In the genomic region with DNA sequence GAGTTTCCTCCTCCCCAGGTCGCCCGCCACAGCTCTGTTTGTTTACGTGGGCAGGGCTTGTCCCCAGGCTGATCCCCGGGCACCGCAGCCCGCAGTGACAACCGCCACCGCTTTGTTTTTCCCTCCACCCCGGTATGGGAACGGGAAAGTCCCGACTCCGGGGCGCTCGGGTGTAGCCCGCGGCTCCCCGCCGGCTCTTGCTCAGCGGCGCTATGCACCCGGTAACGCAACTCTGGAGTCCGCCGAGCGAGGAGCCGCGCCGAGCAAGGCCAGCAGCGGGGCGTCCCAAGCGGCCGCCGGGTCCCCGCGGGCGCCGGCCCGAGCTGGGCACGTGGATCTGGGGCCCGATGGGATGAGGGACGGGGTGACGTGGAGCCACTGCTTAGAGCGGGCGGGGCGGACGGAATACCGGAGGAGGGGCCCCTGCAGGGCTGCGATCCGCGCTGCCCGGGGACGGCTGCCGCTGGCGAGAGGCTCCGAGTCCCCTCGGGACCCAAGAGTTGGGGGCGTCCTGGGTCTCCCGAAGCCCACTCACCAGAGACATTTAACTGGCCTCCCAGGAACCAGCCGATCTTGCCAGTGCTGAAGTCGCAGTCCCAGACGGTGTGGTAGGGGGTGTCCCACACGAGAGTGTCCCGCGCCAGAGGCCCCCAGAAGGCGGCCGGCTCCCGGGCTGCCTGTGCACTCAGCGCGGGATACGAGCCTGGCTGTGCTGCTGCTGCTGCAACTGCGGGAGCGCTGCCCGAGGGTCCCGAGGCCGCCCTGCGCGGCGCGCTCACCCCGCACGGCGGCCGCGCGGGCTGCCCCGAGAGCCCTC, we compare ENCODE assay signal across 7 cellular contexts. TPM values are rescaled to one million over a fixed set of nuclear protein-coding genes. Genes with fewer than 3 reads are reported as not detected.
DNase-seq lines count a peak whose midpoint lies in the region; ATAC-seq and TF ChIP-seq lines count a peak whose summit lies in the region.

No MANE protein-coding gene starts in this region.

- peak overlapping the region; percentile 63 for H3K4me3 ChIP-seq in lung

- no peaks in the 10 kb centered on the region for H3K9me3 ChIP-seq in lung (ENCODE audit: control insufficient read depth in 2 of 2, insufficient read depth in 1 of 2, low read length in 1 of 2)

- H3K27me3 ChIP-seq in lung (ENCODE audit: control insufficient read depth, insufficient read depth): no peaks in the 10 kb centered on the region

- 0% methylated on average over 82 to 86 of the region's 86 CpGs for WGBS in lung, 2 donors

- no peaks in the 10 kb centered on the region for H3K36me3 ChIP-seq in lung (ENCODE audit: control insufficient read depth in 2 of 2, insufficient read depth in 2 of 2, low read length in 2 of 2)

- ATAC-seq in GM18502 (IDR thresholded peaks at IDR 0.05; ENCODE audit: poor library complexity, unreplicated experiment) (peak; percentile 42), HG02623 (IDR thresholded peaks at IDR 0.05; ENCODE audit: unreplicated experiment) (peak; percentile 28), lung (ENCODE audit: insufficient read depth, low FRiP score) (peak; percentile 67)

- H3K4me1 ChIP-seq in lung (ENCODE audit: control insufficient read depth in 2 of 2, insufficient read depth in 2 of 2, low read length in 2 of 2): peaks cover 27 to 31% of the 10 kb centered on the region in 2 donors

- DNase-seq in NCI-H146 treated with DMSO at 0.1 percent for 48 hours (lab: John Stamatoyannopoulos, UW; ENCODE audit: unreplicated experiment) (peak; percentile 50), dermis blood vessel endothelial cell (peak; percentile 60), lung (ENCODE audit: low spot score) (peak; percentile 77)
- DNase-seq in activated CD4-positive, alpha-beta T cell treated with anti-CD3 and anti-CD28 coated beads, Interleukin-2, amount 50 U/mL, for 1 hour: peak; percentile 73
- DNase-seq in stimulated activated CD4-positive, alpha-beta T cell treated with anti-CD3 and anti-CD28 coated beads, TNF-alpha, amount 100 ng/mL, for 48 hours (ENCODE audit: low read depth in 3 of 3): peak; percentile 46 to 55 (median 47)

- H3K27ac ChIP-seq in lung (ENCODE audit: low read depth in 1 of 2, low read length in 1 of 2): peak overlapping the region; percentile 97

- no peak for TF ChIP-seq CTCF in lung (IDR thresholded peaks at IDR 0.05; ENCODE audit: control extremely low read depth, extremely low read depth)

RNA-seq across cellular contexts. Expression of a gene that starts 0.5 kb away (rescaled TPM):
- total RNA-seq in dermis blood vessel endothelial cell: 39.6 and 52.1 TPM in 2 replicates
- total RNA-seq in lung: 10 to 100 TPM; 33.6 to 38.9 TPM
- 10 to 100 TPM; 15.8 to 20.3 TPM for polyA plus RNA-seq in lung

RNA-seq across cellular contexts. Expression of a gene that starts 24.5 kb away (rescaled TPM):
- total RNA-seq in dermis blood vessel endothelial cell (not detected in 2 replicates), lung (not detected)
- polyA plus RNA-seq in lung: not detected

Comparison
In these comparisons a context has a peak if more than half of its experiments do, and no peak if none do; other contexts are left out.
1. Peak in every context shown above with its lines: DNase-seq, ATAC-seq, H3K4me3 ChIP-seq and H3K27ac ChIP-seq.